In the genomic region with DNA sequence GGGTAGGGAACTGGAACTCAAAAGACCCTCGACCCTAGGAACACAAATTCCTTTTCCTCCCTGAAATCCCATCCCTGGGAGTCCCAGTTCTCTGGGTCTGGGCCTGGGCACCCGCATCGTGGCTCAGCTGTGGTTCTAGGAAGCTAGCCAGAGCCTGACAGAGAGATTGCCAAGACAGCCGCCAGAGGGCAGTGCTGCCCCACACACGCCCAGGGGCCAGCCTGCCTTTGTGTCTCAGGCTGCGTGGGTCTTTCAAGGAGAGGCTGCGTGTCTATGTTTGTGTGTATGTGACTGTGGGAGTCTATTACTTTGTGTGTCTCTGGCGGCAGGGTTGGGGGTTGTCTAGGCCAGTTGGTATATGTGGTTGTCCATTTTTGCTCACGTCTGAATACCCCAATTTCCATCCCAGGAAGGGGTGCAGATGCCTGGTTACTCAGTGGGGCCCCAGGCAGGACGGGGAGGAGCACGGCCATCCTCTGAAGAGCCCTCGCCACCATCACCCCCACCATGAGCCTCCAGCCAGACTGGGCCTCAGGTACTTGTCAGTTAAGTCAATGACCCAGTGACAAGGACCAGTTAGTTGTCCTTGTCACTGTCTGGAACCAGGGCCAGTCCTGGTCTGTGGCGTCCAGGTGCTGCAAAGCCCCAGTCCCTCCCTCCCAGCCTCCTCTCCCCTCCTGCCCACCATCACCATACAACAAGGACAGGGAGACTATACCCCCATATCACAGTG, we compare ENCODE assay signal across 8 cellular contexts.
DNase-seq lines count a peak whose midpoint lies in the region; ATAC-seq and FAIRE-seq lines count a peak whose summit lies in the region.

No MANE protein-coding gene starts in this region.

- ATAC-seq in HG02938 (IDR thresholded peaks at IDR 0.05; ENCODE audit: unreplicated experiment) (peak; percentile 44), GM21381 (IDR thresholded peaks at IDR 0.05; ENCODE audit: unreplicated experiment) (no peak)

- FAIRE-seq in G401.6 (lab: Jason Lieb, UNC) = peak; percentile 61

- DNase-seq in NCI-H345 (lab: John Stamatoyannopoulos, UW) = peak; percentile 71
- peak; percentile 61 to 72 for DNase-seq in activated CD4-positive, alpha-beta T cell treated with anti-CD3 and anti-CD28 coated beads for 24 hours (ENCODE audit: low read depth in 2 of 2)
- DNase-seq in central memory CD4-positive, alpha-beta T cell = peak; percentile 64
- DNase-seq in kidney tubule cell (ENCODE audit: low spot score) = peak; percentile 76
- peak; percentile 84 for DNase-seq in stimulated activated CD4-positive, alpha-beta T cell treated with anti-CD3 and anti-CD28 coated beads, Interleukin-2, amount 100 ng/mL, for 24 hours
